Comparison of ENCODE assay signal across 8 cellular contexts in genomic region chr19:56121180-56122167, GRCh38. TPM values are rescaled to one million over a fixed set of nuclear protein-coding genes. Genes with fewer than 3 reads are reported as not detected.
DNase-seq lines count a peak whose midpoint lies in the region; ATAC-seq lines count a peak whose summit lies in the region.

ZNF787 (minus strand) TSS chr19:56121295; CDS start chr19:56103217, 18,078 bp downstream.

- no peaks in the 10 kb centered on the region for H3K27me3 Mint-ChIP-seq in activated CD8-positive, alpha-beta memory T cell treated with anti-CD3 and anti-CD28 coated beads, Interleukin-2, amount 10 ng/mL, durations not matched to agents 7 days and 5 days

- H3K9me3 Mint-ChIP-seq in activated CD8-positive, alpha-beta memory T cell treated with anti-CD3 and anti-CD28 coated beads, Interleukin-2, amount 10 ng/mL, durations not matched to agents 7 days and 5 days (ENCODE audit: low read depth) = no peaks in the 10 kb centered on the region

- peak within 1 kb of the TSS; percentile 83 for H3K4me3 Mint-ChIP-seq in activated CD8-positive, alpha-beta memory T cell treated with anti-CD3 and anti-CD28 coated beads, Interleukin-2, amount 10 ng/mL, durations not matched to agents 7 days and 5 days

- H3K9ac ChIP-seq in NT2/D1 (ENCODE audit: insufficient read length, low read depth) = peak within 1 kb of the TSS; percentile 83
- peak within 1 kb of the TSS; percentile 82 for H3K9ac ChIP-seq in endocrine pancreas (ENCODE audit: control insufficient read depth, insufficient read depth, low read length)

- H3K9me3 ChIP-seq in NT2/D1 (ENCODE audit: insufficient read depth, low read length) = no peaks in the 10 kb centered on the region
- H3K9me3 ChIP-seq in endocrine pancreas (ENCODE audit: control insufficient read depth, low read length) = no peaks in the 10 kb centered on the region

- no peaks in the 10 kb centered on the region for H3K27me3 ChIP-seq in NT2/D1 (ENCODE audit: insufficient read depth, insufficient read length)
- no peaks in the 10 kb centered on the region for H3K27me3 ChIP-seq in endocrine pancreas (ENCODE audit: control insufficient read depth, insufficient read depth, low read length)

- DNase-seq in COR-L47 (lab: John Stamatoyannopoulos, UW) (peak; percentile 97), HUDEP-2 (lab: John Stamatoyannopoulos, UW; ENCODE audit: unreplicated experiment in 76 of 76) (peak; percentile 80 to 100 (median 99)), NT2/D1 (ENCODE audit: low read depth, low spot score) (peak; percentile 93), mesenteric fat pad (ENCODE audit: low spot score) (peak; percentile 99)
- DNase-seq in activated CD8-positive, alpha-beta memory T cell treated with anti-CD3 and anti-CD28 coated beads, Interleukin-2, amount 10 ng/mL, durations not matched to agents 7 days and 5 days = peak; percentile 98
- peak; percentile 95 for DNase-seq in stimulated activated CD8-positive, alpha-beta memory T cell treated with anti-CD3 and anti-CD28 coated beads, Interleukin-15, amount 100 ng/mL, for 24 hours (ENCODE audit: low read depth)

- peaks cover 35% of the 10 kb centered on the region for H3K36me3 ChIP-seq in NT2/D1 (ENCODE audit: insufficient read depth, insufficient read length, low read length)
- H3K36me3 ChIP-seq in endocrine pancreas (ENCODE audit: control insufficient read depth, insufficient read depth, low read length) = no peaks in the 10 kb centered on the region

- CTCF ChIA-PET in activated CD8-positive, alpha-beta memory T cell treated with anti-CD3 and anti-CD28 coated beads, Interleukin-2, amount 10 ng/mL, durations not matched to agents 7 days and 5 days (lab: Charles Lee) = interaction anchor here (0.9 to 1.4 kb wide), 4 partner anchors 21 to 212 kb away, joined by 3 to 4 read pairs (median 3); no protein-coding TSS in a partner anchor

- ATAC-seq in GM21381 (IDR thresholded peaks at IDR 0.05; ENCODE audit: unreplicated experiment) = peak; percentile 85
- peak; percentile 89 for ATAC-seq in activated CD8-positive, alpha-beta memory T cell treated with anti-CD3 and anti-CD28 coated beads, Interleukin-2, amount 10 ng/mL, durations not matched to agents 7 days and 5 days

- H3K4me1 ChIP-seq in NT2/D1 (ENCODE audit: insufficient read depth, insufficient read length) (peaks cover 16% of the 10 kb centered on the region), endocrine pancreas (ENCODE audit: control insufficient read depth, insufficient read depth, low read length) (no peaks in the 10 kb centered on the region)

- peak within 1 kb of the TSS; percentile 92 for H3K27ac Mint-ChIP-seq in activated CD8-positive, alpha-beta memory T cell treated with anti-CD3 and anti-CD28 coated beads, Interleukin-2, amount 10 ng/mL, durations not matched to agents 7 days and 5 days

- H3K36me3 Mint-ChIP-seq in activated CD8-positive, alpha-beta memory T cell treated with anti-CD3 and anti-CD28 coated beads, Interleukin-2, amount 10 ng/mL, durations not matched to agents 7 days and 5 days = peaks cover 3% of the 10 kb centered on the region

- peaks cover 30% of the 10 kb centered on the region for H3K4me1 Mint-ChIP-seq in activated CD8-positive, alpha-beta memory T cell treated with anti-CD3 and anti-CD28 coated beads, Interleukin-2, amount 10 ng/mL, durations not matched to agents 7 days and 5 days

- H3K4me3 ChIP-seq in NT2/D1 (ENCODE audit: insufficient read length, low read depth) = peak within 1 kb of the TSS; percentile 75
- H3K4me3 ChIP-seq in endocrine pancreas (ENCODE audit: control insufficient read depth, insufficient read depth, low read length) = peak within 1 kb of the TSS; percentile 57

RNA-seq across cellular contexts. Expression of gene ZNF787, which starts in this region (rescaled TPM):
- total RNA-seq in activated CD8-positive, alpha-beta memory T cell treated with anti-CD3 and anti-CD28 coated beads, Interleukin-2, amount 10 ng/mL, durations not matched to agents 7 days and 5 days = 10 to 100 TPM; 34.7 to 36.7 TPM
- 35.1 TPM for total RNA-seq in mesenteric fat pad

Comparison
In these comparisons a context has a peak if more than half of its experiments do, and no peak if none do; other contexts are left out.
1. Peak in every context shown above with its lines: DNase-seq, ATAC-seq and H3K4me3 ChIP-seq.